15 cellular contexts compared by ENCODE assay signal in the genomic region with DNA sequence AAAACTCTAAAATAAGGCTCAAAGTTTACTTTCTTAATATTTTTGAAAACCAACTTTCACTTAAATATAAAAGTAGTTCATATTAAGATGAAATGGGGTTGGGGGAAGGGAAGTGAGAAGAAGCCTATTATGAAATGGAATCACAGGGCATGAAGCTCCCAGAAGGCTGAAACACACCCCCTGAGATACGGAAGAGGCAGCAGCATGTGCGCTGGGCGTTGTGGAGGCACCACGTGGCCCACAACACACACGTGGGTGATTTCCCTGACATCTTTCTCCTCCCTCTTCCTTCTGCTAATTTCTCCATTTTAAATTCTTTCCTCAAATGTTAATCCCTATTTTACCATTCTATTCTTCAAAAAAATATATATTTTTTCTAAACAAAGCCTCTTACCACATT. TPM values are rescaled to one million over a fixed set of nuclear protein-coding genes. Genes with fewer than 3 reads are reported as not detected.
"Had no signal": no experiment of that assay in that cellular context is flagged by ENCODE, and none has a peak within 500 bp of the region (broad histone marks: within the 10 kb centered on the region; RNA-seq: fewer than 3 reads in every experiment).

No MANE protein-coding gene starts in this region.

- ATAC-seq: naive thymus-derived CD4-positive, alpha-beta T cell; right cardiac atrium; stimulated activated memory B cell treated with anti-CD40 and anti-IgM and Interleukin-4, amounts not matched to agents 10 μg/mL and 1 μg/mL and 100 μg/mL, for 72 hours had no signal

- H3K27ac Mint-ChIP-seq: activated naive CD8-positive, alpha-beta T cell treated with anti-CD3 and anti-CD28 coated beads for 36 hours; immature natural killer cell; naive thymus-derived CD4-positive, alpha-beta T cell; stimulated activated memory B cell treated with anti-CD40 and anti-IgM and Interleukin-4, amounts not matched to agents 10 μg/mL and 1 μg/mL and 100 μg/mL, for 72 hours had no signal

- H3K4me1 Mint-ChIP-seq: activated naive CD8-positive, alpha-beta T cell treated with anti-CD3 and anti-CD28 coated beads for 36 hours; immature natural killer cell; naive thymus-derived CD4-positive, alpha-beta T cell; stimulated activated memory B cell treated with anti-CD40 and anti-IgM and Interleukin-4, amounts not matched to agents 10 μg/mL and 1 μg/mL and 100 μg/mL, for 72 hours had no signal

- H3K27ac ChIP-seq: transverse colon had no signal

- H3K36me3 Mint-ChIP-seq: activated naive CD8-positive, alpha-beta T cell treated with anti-CD3 and anti-CD28 coated beads for 36 hours; immature natural killer cell; naive thymus-derived CD4-positive, alpha-beta T cell; stimulated activated memory B cell treated with anti-CD40 and anti-IgM and Interleukin-4, amounts not matched to agents 10 μg/mL and 1 μg/mL and 100 μg/mL, for 72 hours had no signal

- H3K4me1 ChIP-seq: transverse colon had no signal

- H3K27me3 Mint-ChIP-seq: activated naive CD8-positive, alpha-beta T cell treated with anti-CD3 and anti-CD28 coated beads for 36 hours had no signal

- H3K4me3 ChIP-seq: dorsolateral prefrontal cortex, lung, smooth muscle cell, transverse colon had no signal

- H3K4me3 Mint-ChIP-seq: activated naive CD8-positive, alpha-beta T cell treated with anti-CD3 and anti-CD28 coated beads for 36 hours; immature natural killer cell; naive thymus-derived CD4-positive, alpha-beta T cell; stimulated activated memory B cell treated with anti-CD40 and anti-IgM and Interleukin-4, amounts not matched to agents 10 μg/mL and 1 μg/mL and 100 μg/mL, for 72 hours had no signal

- H3K9me3 Mint-ChIP-seq: activated naive CD8-positive, alpha-beta T cell treated with anti-CD3 and anti-CD28 coated beads for 36 hours had no signal

- H3K36me3 ChIP-seq: transverse colon had no signal

- H3K27me3 ChIP-seq: dorsolateral prefrontal cortex, transverse colon had no signal

- DNase-seq: activated CD4-positive, alpha-beta T cell treated with anti-CD3 and anti-CD28 coated beads for 1 hour; activated CD4-positive, alpha-beta T cell treated with anti-CD3 and anti-CD28 coated beads, Interleukin-2, amount 50 U/mL, for 48 hours; activated gamma-delta T cell; activated naive CD8-positive, alpha-beta T cell treated with anti-CD3 and anti-CD28 coated beads for 36 hours; activated T-cell treated with anti-CD3 and anti-CD28 coated beads, Interleukin-2, amount 50 U/mL, for 48 hours; dorsolateral prefrontal cortex; immature natural killer cell; left cardiac atrium; naive thymus-derived CD4-positive, alpha-beta T cell; right cardiac atrium; transverse colon had no signal

- H3K9me3 ChIP-seq: transverse colon had no signal

RNA-seq across cellular contexts. Expression of gene SEC16B, which starts 35.6 kb away (rescaled TPM):
- total RNA-seq: activated naive CD8-positive, alpha-beta T cell treated with anti-CD3 and anti-CD28 coated beads for 36 hours; mononuclear cell had no signal
- polyA plus RNA-seq: naive thymus-derived CD4-positive, alpha-beta T cell had no signal
